Comparison of ENCODE assay signal across 9 cellular contexts in genomic region chr16:76946879-76947278, GRCh38.
A peak's percentile ranks its signal among the peaks of the same experiment; 100 is the strongest.
DNase-seq lines count a peak whose midpoint lies in the region; ATAC-seq and TF ChIP-seq lines count a peak whose summit lies in the region.
"Had no signal": no experiment of that assay in that cellular context is flagged by ENCODE, and none has a peak within 500 bp of the region (broad histone marks: within the 10 kb centered on the region; RNA-seq: fewer than 3 reads in every experiment).

No MANE protein-coding gene starts in this region.

- H2AFZ ChIP-seq in GM23338, result peak overlapping the region; percentile 5; the same call in 1 of the 2 replicates

- no peak overlapping the region for H3K27ac ChIP-seq in GM23338 (ENCODE audit: low read depth)

- H3K79me2 ChIP-seq in GM23338 (replicated peaks; ENCODE audit: insufficient read depth), result no peaks in the 10 kb centered on the region

- TF ChIP-seq CTCF in GM23338 (conservative IDR thresholded peaks at IDR 0.05; ENCODE audit: low read depth in 2 of 2) (no peak), progenitor cell of endocrine pancreas (IDR thresholded peaks at IDR 0.05; ENCODE audit: unreplicated experiment) (no peak)

- no peak overlapping the region for H3K4me3 ChIP-seq in GM23338

- no peaks in the 10 kb centered on the region for H4K20me1 ChIP-seq in GM23338 (replicated peaks; ENCODE audit: insufficient read depth)

- peak overlapping the region; percentile 83; the same call in 1 of the 2 replicates for H3K27ac Mint-ChIP-seq in GM23338
- no peak overlapping the region for H3K27ac Mint-ChIP-seq in progenitor cell of endocrine pancreas
- H3K27ac Mint-ChIP-seq: activated T-cell treated with anti-CD3 and anti-CD28 coated beads, Interleukin-2, amount 50 U/mL, for 72 hours had no signal

- H3K9me2 ChIP-seq in GM23338 (ENCODE audit: insufficient read depth), result 0 out of 2 replicates have a peak, but pooled peaks cover 5% of the 10 kb centered on the region

- peaks cover 5% of the 10 kb centered on the region; the same call in 2 of the 3 replicates for H3K4me1 Mint-ChIP-seq in GM23338
- no peaks in the 10 kb centered on the region for H3K4me1 Mint-ChIP-seq in progenitor cell of endocrine pancreas (ENCODE audit: low read depth)

- H3K4me2 ChIP-seq in GM23338, result no peak overlapping the region

- no peaks in the 10 kb centered on the region for H3K36me3 ChIP-seq in GM23338 (ENCODE audit: insufficient read depth)

- H3K9me3 Mint-ChIP-seq in GM23338, result peaks cover 69% of the 10 kb centered on the region
- H3K9me3 Mint-ChIP-seq in progenitor cell of endocrine pancreas (ENCODE audit: low read depth), result peaks cover 10% of the 10 kb centered on the region

- no peaks in the 10 kb centered on the region for H3K4me1 ChIP-seq in GM23338 (ENCODE audit: insufficient read depth)

- H3K36me3 Mint-ChIP-seq in GM23338 (ENCODE audit: low read depth) (0 out of 3 replicates have a peak, but pooled peaks cover 3% of the 10 kb centered on the region), progenitor cell of endocrine pancreas (ENCODE audit: insufficient read depth) (no peaks in the 10 kb centered on the region)

- H3F3A ChIP-seq in GM23338 (replicated peaks; ENCODE audit: low read depth), result no peaks in the 10 kb centered on the region

- no peak for ATAC-seq in GM23338

- H3K27me3 Mint-ChIP-seq in GM23338 (ENCODE audit: insufficient read depth, low read depth, poor library complexity) (peaks cover 5% of the 10 kb centered on the region), progenitor cell of endocrine pancreas (no peaks in the 10 kb centered on the region)

- H3K27me3 ChIP-seq in GM23338 (ENCODE audit: insufficient read depth), result no peaks in the 10 kb centered on the region

- no peak overlapping the region for H3K4me3 Mint-ChIP-seq in GM23338
- no peak overlapping the region for H3K4me3 Mint-ChIP-seq in progenitor cell of endocrine pancreas (ENCODE audit: low read depth)
- H3K4me3 Mint-ChIP-seq: activated T-cell treated with anti-CD3 and anti-CD28 coated beads, Interleukin-2, amount 50 U/mL, for 72 hours had no signal

- DNase-seq in 8988T, result peak; percentile 23
- DNase-seq in GM23338 (ENCODE audit: low spot score), result no peak
- DNase-seq in RKO (ENCODE audit: low spot score), result peak; percentile 63
- DNase-seq in foreskin melanocyte, result peak; percentile 25
- DNase-seq in cerebellar nuclear complex (lab: John Stamatoyannopoulos, UW), result no peak
- DNase-seq in NCI-H1092 (lab: John Stamatoyannopoulos, UW), result no peak
- DNase-seq in progenitor cell of endocrine pancreas (ENCODE audit: low spot score, unreplicated experiment), result no peak
- DNase-seq in NCI-H526 treated with DMSO at 0.1 percent for 48 hours (lab: John Stamatoyannopoulos, UW), result no peak

TF ChIP-seq in GM23338, 12 proteins besides CTCF, POLR2A, EP300 and RAD21:
- TF ChIP-seq NANOG (IDR thresholded peaks at IDR 0.05; ENCODE audit: borderline replicate concordance) (no peak), ZNF462 (CRISPR knock-in tag; IDR thresholded peaks at IDR 0.05) (no peak), ZNF114 (CRISPR knock-in tag; IDR thresholded peaks at IDR 0.05) (no peak), EZH2phosphoT487 (IDR thresholded peaks at IDR 0.05; ENCODE audit: unreplicated experiment) (no peak)

Comparison
In these comparisons a context has a peak if more than half of its experiments do, and no peak if none do; other contexts are left out.
1. DNase-seq: peak in 8988T (single experiment), RKO (single experiment) and foreskin melanocyte (single experiment); none in GM23338 (single experiment), cerebellar nuclear complex (0 of 2), NCI-H1092 (single experiment), progenitor cell of endocrine pancreas (single experiment) and NCI-H526 treated with DMSO at 0.1 percent for 48 hours (single experiment).